Comparison of ENCODE assay signal across 1 cellular context in the genomic region with DNA sequence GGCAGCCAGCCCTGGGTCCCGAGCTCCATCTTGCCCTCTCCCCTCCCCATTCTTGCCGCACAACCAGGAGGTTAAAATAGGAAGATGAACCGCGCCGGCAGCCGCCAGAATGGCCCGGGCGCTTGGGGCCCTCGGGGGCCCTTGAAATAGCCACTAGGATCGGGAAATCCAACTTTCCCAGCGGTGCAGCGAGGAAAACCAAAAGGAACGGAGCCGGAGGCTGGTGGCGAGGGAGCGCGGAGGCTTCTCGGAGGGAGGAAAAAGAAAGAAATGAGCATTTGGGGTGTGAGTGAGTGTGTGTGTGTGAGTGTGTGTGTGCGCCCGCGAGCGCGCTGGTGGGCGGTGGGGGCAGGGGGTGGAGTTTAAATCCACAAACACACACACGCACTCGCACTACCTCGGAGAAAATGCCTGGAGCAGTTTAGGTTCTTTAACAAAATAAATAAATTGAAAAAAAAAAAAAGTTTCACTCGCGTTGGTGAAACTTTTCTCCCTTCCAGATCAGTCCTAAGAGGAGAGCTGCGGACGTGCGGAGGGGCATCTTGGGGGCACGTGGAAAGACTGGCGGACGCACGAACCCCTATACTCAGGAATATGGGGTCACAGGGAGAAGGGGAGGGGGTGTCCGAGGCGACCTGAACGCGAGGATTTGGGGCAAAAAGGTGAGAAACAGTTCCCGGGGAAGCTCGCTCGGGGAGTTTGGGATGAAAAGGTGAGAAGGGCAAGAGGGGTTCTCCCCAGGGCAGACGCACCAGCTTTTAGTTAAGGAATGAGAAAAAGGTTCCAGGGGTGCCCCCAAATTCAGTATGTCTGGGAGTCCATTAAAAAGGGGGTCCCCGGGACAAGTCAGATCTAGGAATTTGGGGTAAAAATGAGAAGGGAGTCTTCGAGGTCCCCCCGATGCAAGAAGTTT.
TF ChIP-seq lines count a peak whose summit lies in the region.

No MANE protein-coding gene starts in this region.

TF ChIP-seq in GM12878, 131 proteins besides CTCF, POLR2A, EP300 and RAD21:
- TF ChIP-seq RELB (IDR thresholded peaks at IDR 0.05; ENCODE audit: low read depth) (0 out of 2 replicates have a peak, but pooled peaks have one; percentile 40), POU2F2 (IDR thresholded peaks at IDR 0.05; ENCODE audit: borderline replicate concordance, low read depth, low read length) (no peak), CHD2 (IDR thresholded peaks at IDR 0.05; ENCODE audit: borderline replicate concordance, low read depth, low read length) (0 out of 2 replicates have a peak, but pooled peaks have one; percentile 14), FOS (IDR thresholded peaks at IDR 0.05; ENCODE audit: borderline replicate concordance, extremely low read depth, insufficient read length) (no peak), PKNOX1 (IDR thresholded peaks at IDR 0.05) (no peak), CBX3 (IDR thresholded peaks at IDR 0.05; ENCODE audit: borderline replicate concordance, low read depth) (no peak), BHLHE40 (IDR thresholded peaks at IDR 0.05; ENCODE audit: borderline replicate concordance in 1 of 2, low read depth in 2 of 2, low read length in 1 of 2) (peak; percentile 20 to 31; a peak in 1 of 4 replicates), NR2C1 (IDR thresholded peaks at IDR 0.05) (no peak), ZNF622 (IDR thresholded peaks at IDR 0.05) (no peak), STAT3 (IDR thresholded peaks at IDR 0.05; ENCODE audit: low read depth, low read length) (no peak), NRF1 (conservative IDR thresholded peaks at IDR 0.05; ENCODE audit: low read depth, low read length) (no peak), SRF (IDR thresholded peaks at IDR 0.05; ENCODE audit: low read depth in 2 of 2, low read length in 2 of 2) (no peak), BCL11A (IDR thresholded peaks at IDR 0.05; ENCODE audit: low read depth, low read length) (no peak), SMAD5 (IDR thresholded peaks at IDR 0.05; ENCODE audit: low read depth) (no peak), TBL1XR1 (IDR thresholded peaks at IDR 0.05; ENCODE audit: low read depth, low read length) (no peak), EGR1 (IDR thresholded peaks at IDR 0.05; ENCODE audit: borderline replicate concordance in 1 of 2, low read depth in 2 of 2, low read length in 2 of 2) (peak in 1 of 2 experiments; percentile 51; a peak in 1 of 3 replicates), CHD1 (IDR thresholded peaks at IDR 0.05; ENCODE audit: low read depth, low read length) (0 out of 2 replicates have a peak, but pooled peaks have one; percentile 57), IKZF1 (conservative IDR thresholded peaks at IDR 0.05) (peak; percentile 54), DPF2 (IDR thresholded peaks at IDR 0.05) (no peak), RUNX3 (IDR thresholded peaks at IDR 0.05; ENCODE audit: low read length) (peak; percentile 51), IKZF2 (IDR thresholded peaks at IDR 0.05) (peak; percentile 64 to 77), NBN (IDR thresholded peaks at IDR 0.05) (peak; percentile 70), LARP7 (IDR thresholded peaks at IDR 0.05) (no peak), BMI1 (IDR thresholded peaks at IDR 0.05; ENCODE audit: borderline replicate concordance) (no peak), POLR2AphosphoS2 (IDR thresholded peaks at IDR 0.05; ENCODE audit: low read depth, low read length) (no peak), ATF7 (IDR thresholded peaks at IDR 0.05; ENCODE audit: low read depth) (no peak), SUZ12 (IDR thresholded peaks at IDR 0.05; ENCODE audit: unreplicated experiment) (peak; percentile 31), MXI1 (IDR thresholded peaks at IDR 0.05; ENCODE audit: low read depth, low read length) (no peak), TAF1 (IDR thresholded peaks at IDR 0.05; ENCODE audit: borderline replicate concordance, low read depth, low read length) (no peak), SREBF1 (IDR thresholded peaks at IDR 0.05; ENCODE audit: low read length) (no peak), MTA2 (IDR thresholded peaks at IDR 0.05; ENCODE audit: low read depth) (peak; percentile 36; the same call in 1 of the 2 replicates), ZNF384 (IDR thresholded peaks at IDR 0.05; ENCODE audit: borderline replicate concordance, low read depth, low read length) (no peak), RAD51 (IDR thresholded peaks at IDR 0.05) (no peak), NR2F1 (conservative IDR thresholded peaks at IDR 0.05) (peak; percentile 26; the same call in 1 of the 2 replicates), GATAD2B (conservative IDR thresholded peaks at IDR 0.05; ENCODE audit: low read depth) (0 out of 2 replicates have a peak, but pooled peaks have one; percentile 26), PBX3 (IDR thresholded peaks at IDR 0.05; ENCODE audit: insufficient replicate concordance, low read depth, low read length) (no peak), MEF2B (IDR thresholded peaks at IDR 0.05; ENCODE audit: partially characterized antibody, poor library complexity, severe bottlenecking) (peak; percentile 13), ZZZ3 (IDR thresholded peaks at IDR 0.05; ENCODE audit: control insufficient read depth, insufficient read length, low read depth) (no peak), RELA (IDR thresholded peaks at IDR 0.05; ENCODE audit: borderline replicate concordance, partially characterized antibody) (no peak), MEF2A (IDR thresholded peaks at IDR 0.05; ENCODE audit: insufficient read depth, low read depth, low read length) (no peak), SPI1 (IDR thresholded peaks at IDR 0.05; ENCODE audit: borderline replicate concordance, insufficient read depth, low read depth, low read length) (no peak), ETV6 (conservative IDR thresholded peaks at IDR 0.05 in 1 of 2, IDR thresholded peaks at IDR 0.05 in 1 of 2; ENCODE audit: borderline replicate concordance in 1 of 2, low read depth in 1 of 2) (no peak)
- TF ChIP-seq, protein P1, sequence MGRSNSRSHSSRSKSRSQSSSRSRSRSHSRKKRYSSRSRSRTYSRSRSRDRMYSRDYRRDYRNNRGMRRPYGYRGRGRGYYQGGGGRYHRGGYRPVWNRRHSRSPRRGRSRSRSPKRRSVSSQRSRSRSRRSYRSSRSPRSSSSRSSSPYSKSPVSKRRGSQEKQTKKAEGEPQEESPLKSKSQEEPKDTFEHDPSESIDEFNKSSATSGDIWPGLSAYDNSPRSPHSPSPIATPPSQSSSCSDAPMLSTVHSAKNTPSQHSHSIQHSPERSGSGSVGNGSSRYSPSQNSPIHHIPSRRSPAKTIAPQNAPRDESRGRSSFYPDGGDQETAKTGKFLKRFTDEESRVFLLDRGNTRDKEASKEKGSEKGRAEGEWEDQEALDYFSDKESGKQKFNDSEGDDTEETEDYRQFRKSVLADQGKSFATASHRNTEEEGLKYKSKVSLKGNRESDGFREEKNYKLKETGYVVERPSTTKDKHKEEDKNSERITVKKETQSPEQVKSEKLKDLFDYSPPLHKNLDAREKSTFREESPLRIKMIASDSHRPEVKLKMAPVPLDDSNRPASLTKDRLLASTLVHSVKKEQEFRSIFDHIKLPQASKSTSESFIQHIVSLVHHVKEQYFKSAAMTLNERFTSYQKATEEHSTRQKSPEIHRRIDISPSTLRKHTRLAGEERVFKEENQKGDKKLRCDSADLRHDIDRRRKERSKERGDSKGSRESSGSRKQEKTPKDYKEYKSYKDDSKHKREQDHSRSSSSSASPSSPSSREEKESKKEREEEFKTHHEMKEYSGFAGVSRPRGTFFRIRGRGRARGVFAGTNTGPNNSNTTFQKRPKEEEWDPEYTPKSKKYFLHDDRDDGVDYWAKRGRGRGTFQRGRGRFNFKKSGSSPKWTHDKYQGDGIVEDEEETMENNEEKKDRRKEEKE (IDR thresholded peaks at IDR 0.05), result no peak
- TF ChIP-seq, protein P2, sequence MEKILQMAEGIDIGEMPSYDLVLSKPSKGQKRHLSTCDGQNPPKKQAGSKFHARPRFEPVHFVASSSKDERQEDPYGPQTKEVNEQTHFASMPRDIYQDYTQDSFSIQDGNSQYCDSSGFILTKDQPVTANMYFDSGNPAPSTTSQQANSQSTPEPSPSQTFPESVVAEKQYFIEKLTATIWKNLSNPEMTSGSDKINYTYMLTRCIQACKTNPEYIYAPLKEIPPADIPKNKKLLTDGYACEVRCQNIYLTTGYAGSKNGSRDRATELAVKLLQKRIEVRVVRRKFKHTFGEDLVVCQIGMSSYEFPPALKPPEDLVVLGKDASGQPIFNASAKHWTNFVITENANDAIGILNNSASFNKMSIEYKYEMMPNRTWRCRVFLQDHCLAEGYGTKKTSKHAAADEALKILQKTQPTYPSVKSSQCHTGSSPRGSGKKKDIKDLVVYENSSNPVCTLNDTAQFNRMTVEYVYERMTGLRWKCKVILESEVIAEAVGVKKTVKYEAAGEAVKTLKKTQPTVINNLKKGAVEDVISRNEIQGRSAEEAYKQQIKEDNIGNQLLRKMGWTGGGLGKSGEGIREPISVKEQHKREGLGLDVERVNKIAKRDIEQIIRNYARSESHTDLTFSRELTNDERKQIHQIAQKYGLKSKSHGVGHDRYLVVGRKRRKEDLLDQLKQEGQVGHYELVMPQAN (conservative IDR thresholded peaks at IDR 0.05), result no peak
